8 cellular contexts compared by ENCODE assay signal in the genomic region with DNA sequence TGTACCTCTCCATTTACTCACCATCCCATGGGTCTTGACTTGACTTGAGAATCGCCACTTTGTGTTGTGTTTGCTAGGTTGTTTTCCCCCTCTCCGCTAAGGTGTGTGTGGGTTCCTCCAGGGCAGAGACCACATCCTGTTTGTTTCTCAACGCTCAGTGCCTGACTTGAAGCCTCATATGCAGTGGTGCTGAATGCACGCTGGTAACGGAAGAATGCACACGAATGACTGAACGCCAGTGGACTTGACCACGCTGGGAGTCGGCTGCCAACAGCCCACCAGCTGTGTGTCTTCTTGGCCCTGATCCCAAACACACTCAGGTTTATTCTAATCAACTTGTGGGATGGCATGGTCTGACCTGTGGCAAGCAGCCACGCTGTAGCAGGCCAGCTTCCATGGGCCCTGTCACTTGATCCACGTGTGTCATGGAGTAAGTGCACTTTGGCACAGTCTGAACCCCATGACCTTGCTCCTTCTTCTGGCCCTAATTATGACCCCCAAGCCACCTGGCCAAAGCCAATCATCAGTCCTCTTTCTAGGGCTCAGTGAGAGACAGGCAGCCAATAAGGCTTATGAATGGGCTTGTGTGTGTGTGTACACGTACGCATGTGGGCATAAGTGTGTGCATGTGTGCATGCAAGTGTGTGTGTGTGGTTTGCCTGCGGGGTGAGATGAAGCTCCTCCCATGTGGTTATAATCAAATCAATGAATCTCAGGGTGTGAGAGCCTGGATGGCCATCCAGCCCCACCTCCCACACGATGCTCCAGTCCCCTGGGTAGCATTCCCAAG. TPM values are rescaled to one million over a fixed set of nuclear protein-coding genes. Genes with fewer than 3 reads are reported as not detected.
A peak's percentile ranks its signal among the peaks of the same experiment; 100 is the strongest.
DNase-seq lines count a peak whose midpoint lies in the region; ATAC-seq, FAIRE-seq and TF ChIP-seq lines count a peak whose summit lies in the region.

No MANE protein-coding gene starts in this region.

- TF ChIP-seq POLR2A in GM12891 (IDR thresholded peaks at IDR 0.05; ENCODE audit: low read depth, low read length) (no peak), NB4 (IDR thresholded peaks at IDR 0.05; ENCODE audit: extremely low read depth, insufficient read length) (no peak)

- H3K36me3 Mint-ChIP-seq in activated T-helper 2 cell treated with anti-CD3 and anti-CD28 coated beads, Interferon-gamma antibody, Interleukin-2, Interleukin-4, amounts not matched to agents 10 μg/mL and 5 μg/mL and 100 μg/mL, durations not matched to agents 14 hours and 24 hours and 36 hours (ENCODE audit: low read depth), result peaks cover 3% of the 10 kb centered on the region
- H3K36me3 Mint-ChIP-seq in naive thymus-derived CD4-positive, alpha-beta T cell, result peaks cover 0 to 8% (median 0%) of the 10 kb centered on the region in 5 donors

- no peaks in the 10 kb centered on the region for H3K27me3 ChIP-seq in naive thymus-derived CD4-positive, alpha-beta T cell (ENCODE audit: control insufficient read depth in 2 of 2, insufficient read depth in 2 of 2, low read length in 2 of 2)

- peak; percentile 77 for ATAC-seq in GM21717 (IDR thresholded peaks at IDR 0.05; ENCODE audit: unreplicated experiment)
- peak; percentile 83 for ATAC-seq in naive thymus-derived CD4-positive, alpha-beta T cell

- H3K27ac Mint-ChIP-seq in activated T-helper 2 cell treated with anti-CD3 and anti-CD28 coated beads, Interferon-gamma antibody, Interleukin-2, Interleukin-4, amounts not matched to agents 10 μg/mL and 5 μg/mL and 100 μg/mL, durations not matched to agents 14 hours and 24 hours and 36 hours, result peak overlapping the region; percentile 90
- H3K27ac Mint-ChIP-seq in naive thymus-derived CD4-positive, alpha-beta T cell, result peak overlapping the region; percentile 95 to 100 (median 99)

- peak overlapping the region; percentile 71 for H3K4me3 Mint-ChIP-seq in activated T-helper 2 cell treated with anti-CD3 and anti-CD28 coated beads, Interferon-gamma antibody, Interleukin-2, Interleukin-4, amounts not matched to agents 10 μg/mL and 5 μg/mL and 100 μg/mL, durations not matched to agents 14 hours and 24 hours and 36 hours (ENCODE audit: low read depth)
- peak overlapping the region; percentile 84 to 96 (median 90) for H3K4me3 Mint-ChIP-seq in naive thymus-derived CD4-positive, alpha-beta T cell

- peaks cover 87% of the 10 kb centered on the region for H3K4me1 Mint-ChIP-seq in activated T-helper 2 cell treated with anti-CD3 and anti-CD28 coated beads, Interferon-gamma antibody, Interleukin-2, Interleukin-4, amounts not matched to agents 10 μg/mL and 5 μg/mL and 100 μg/mL, durations not matched to agents 14 hours and 24 hours and 36 hours (ENCODE audit: low read depth)
- peaks cover 78 to 100% (median 95%) of the 10 kb centered on the region in 7 donors for H3K4me1 Mint-ChIP-seq in naive thymus-derived CD4-positive, alpha-beta T cell

- H3K9me3 ChIP-seq in naive thymus-derived CD4-positive, alpha-beta T cell (ENCODE audit: control insufficient read depth in 2 of 3, low read length in 3 of 3), result no peaks in the 10 kb centered on the region

- POLR2A ChIA-PET in naive thymus-derived CD4-positive, alpha-beta T cell (lab: Charles Lee), result interaction anchor here (1.1 to 7.5 kb wide), 16 partner anchors 7 to 556 kb away, joined by 3 to 245 read pairs (median 8); partner anchors contain the start of genes PPP4R3A and TRIP11

- no peaks in the 10 kb centered on the region for H3K27me3 Mint-ChIP-seq in activated T-helper 2 cell treated with anti-CD3 and anti-CD28 coated beads, Interferon-gamma antibody, Interleukin-2, Interleukin-4, amounts not matched to agents 10 μg/mL and 5 μg/mL and 100 μg/mL, durations not matched to agents 14 hours and 24 hours and 36 hours (ENCODE audit: low read depth)
- H3K27me3 Mint-ChIP-seq in naive thymus-derived CD4-positive, alpha-beta T cell, result no peaks in the 10 kb centered on the region

- H3K27ac ChIP-seq in naive thymus-derived CD4-positive, alpha-beta T cell (ENCODE audit: low read depth, low read length), result peak overlapping the region; percentile 91

- DNase-seq in GM12891 (ENCODE audit: insufficient read length, low spot score) (peak; percentile 37), NB4 (ENCODE audit: low read depth) (peak; percentile 62), NCI-H146 (lab: John Stamatoyannopoulos, UW) (no peak), inferior parietal cortex (ENCODE audit: extremely low spot score) (no peak), NCI-H226 (no peak)
- DNase-seq in activated T-helper 2 cell treated with anti-CD3 and anti-CD28 coated beads, Interferon-gamma antibody, Interleukin-2, Interleukin-4, amounts not matched to agents 10 μg/mL and 5 μg/mL and 100 μg/mL, durations not matched to agents 14 hours and 24 hours and 36 hours (ENCODE audit: low spot score), result peak; percentile 78
- DNase-seq in naive thymus-derived CD4-positive, alpha-beta T cell, result peak; percentile 37 to 93 (median 89)

- TF ChIP-seq CTCF in NB4 (IDR thresholded peaks at IDR 0.05; ENCODE audit: low read depth, low read length), result no peak

- no peak overlapping the region for H3K4me3 ChIP-seq in NB4 (ENCODE audit: low read depth, low read length)
- peak overlapping the region; percentile 56 for H3K4me3 ChIP-seq in naive thymus-derived CD4-positive, alpha-beta T cell (ENCODE audit: low read length)

- peak; percentile 96 for FAIRE-seq in GM12891 (lab: Jason Lieb, UNC)

- CTCF ChIA-PET in naive thymus-derived CD4-positive, alpha-beta T cell (lab: Charles Lee), result interaction anchor here (0.6 to 1.9 kb wide), 11 partner anchors 9 to 398 kb away, joined by 3 to 9 read pairs (median 3); no protein-coding TSS in a partner anchor

- no peaks in the 10 kb centered on the region for H3K9me3 Mint-ChIP-seq in activated T-helper 2 cell treated with anti-CD3 and anti-CD28 coated beads, Interferon-gamma antibody, Interleukin-2, Interleukin-4, amounts not matched to agents 10 μg/mL and 5 μg/mL and 100 μg/mL, durations not matched to agents 14 hours and 24 hours and 36 hours
- peaks cover 0 to 2% (median 0%) of the 10 kb centered on the region in 11 donors for H3K9me3 Mint-ChIP-seq in naive thymus-derived CD4-positive, alpha-beta T cell

- intact Hi-C loops in activated T-helper 2 cell treated with anti-CD3 and anti-CD28 coated beads, Interferon-gamma antibody, Interleukin-2, Interleukin-4, amounts not matched to agents 10 μg/mL and 5 μg/mL and 100 μg/mL, durations not matched to agents 14 hours and 24 hours and 36 hours (cut with micrococcal nuclease), result loop anchor here (1.0 to 5.0 kb wide), 7 partner anchors 10 to 551 kb away; partner anchors contain the start of gene PPP4R3A
- intact Hi-C loops in naive thymus-derived CD4-positive, alpha-beta T cell (cut with micrococcal nuclease), result loop anchor here (1.0 to 10.0 kb wide), 12 partner anchors 8 to 1491 kb away; partner anchors contain the start of genes ATXN3 (in 1 of the 2) and PPP4R3A (in 1 of the 2)

- H3K36me3 ChIP-seq in naive thymus-derived CD4-positive, alpha-beta T cell (ENCODE audit: control insufficient read depth in 2 of 3, insufficient read depth in 3 of 3, low read length in 3 of 3), result no peaks in the 10 kb centered on the region

- H3K4me1 ChIP-seq in naive thymus-derived CD4-positive, alpha-beta T cell (ENCODE audit: control insufficient read depth in 2 of 2, insufficient read depth in 2 of 2, low read length in 2 of 2), result peaks cover 64 to 85% of the 10 kb centered on the region in 2 donors

TF ChIP-seq in GM12891, 5 proteins besides CTCF, POLR2A, EP300 and RAD21:
- TF ChIP-seq POLR2AphosphoS5 (IDR thresholded peaks at IDR 0.05; ENCODE audit: low read depth, low read length), result no peak
- 0 out of 2 replicates have a peak, but pooled peaks have one; percentile 27 for TF ChIP-seq SPI1 (IDR thresholded peaks at IDR 0.05; ENCODE audit: low read depth, low read length)
- no peak for TF ChIP-seq PAX5 (IDR thresholded peaks at IDR 0.05; ENCODE audit: insufficient read depth, low read length, severe bottlenecking)
- TF ChIP-seq POU2F2 (IDR thresholded peaks at IDR 0.05; ENCODE audit: low read depth, low read length), result peak; percentile 62; the same call in 1 of the 2 replicates
- no peak for TF ChIP-seq TAF1 (IDR thresholded peaks at IDR 0.05; ENCODE audit: low read depth, low read length)

RNA-seq across cellular contexts. Expression of gene TC2N, which starts 6.3 kb away (rescaled TPM):
- polyA plus RNA-seq in GM12891 (2012; ENCODE audit: low read depth, missing spikeins), result 3.5 TPM
- total RNA-seq in activated T-helper 2 cell treated with anti-CD3 and anti-CD28 coated beads, Interferon-gamma antibody, Interleukin-2, Interleukin-4, amounts not matched to agents 10 μg/mL and 5 μg/mL and 100 μg/mL, durations not matched to agents 14 hours and 24 hours and 36 hours, result 16.1 and 19.9 TPM in 2 replicates
- total RNA-seq in naive thymus-derived CD4-positive, alpha-beta T cell, result 100 to 1,000 TPM; 158 to 301 (median 246) TPM
- polyA plus RNA-seq in naive thymus-derived CD4-positive, alpha-beta T cell, result 100 to 1,000 TPM; 167 to 193 TPM

Comparison
In these comparisons a context has a peak if more than half of its experiments do, and no peak if none do; other contexts are left out.
1. DNase-seq: peak in GM12891 (single experiment), NB4 (single experiment), activated T-helper 2 cell treated with anti-CD3 and anti-CD28 coated beads, Interferon-gamma antibody, Interleukin-2, Interleukin-4, amounts not matched to agents 10 μg/mL and 5 μg/mL and 100 μg/mL, durations not matched to agents 14 hours and 24 hours and 36 hours (single experiment) and naive thymus-derived CD4-positive, alpha-beta T cell (9 of 9); none in NCI-H146 (single experiment), inferior parietal cortex (single experiment) and NCI-H226 (single experiment).